In the genomic region with DNA sequence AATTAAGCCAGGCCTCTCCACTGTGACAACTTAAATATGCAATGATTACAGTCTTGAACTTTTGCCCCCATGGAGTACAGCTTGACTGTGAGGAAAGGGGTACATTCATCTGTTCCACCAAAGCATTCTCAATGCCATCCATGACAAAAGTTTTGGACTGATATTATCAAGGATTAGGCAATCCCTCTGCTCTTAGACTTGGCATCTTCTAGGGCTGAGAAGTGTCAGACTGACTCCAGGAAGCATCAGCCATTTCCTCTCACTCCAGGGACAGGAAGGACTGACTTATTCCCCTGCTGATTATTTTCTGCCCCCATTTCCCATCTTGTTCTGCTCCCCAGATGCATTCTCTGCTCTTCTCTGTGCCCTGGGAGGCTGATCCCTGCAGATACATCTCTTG, we compare ENCODE assay signal across 2 cellular contexts.
TF ChIP-seq lines count a peak whose summit lies in the region.

No MANE protein-coding gene starts in this region.

TF ChIP-seq in IMR-90, 13 proteins besides CTCF, POLR2A, EP300 and RAD21:
- 0 out of 2 replicates have a peak, but pooled peaks have one; percentile 12 for TF ChIP-seq CEBPB (IDR thresholded peaks at IDR 0.05; ENCODE audit: low read depth, low read length)
- TF ChIP-seq RFX5 (IDR thresholded peaks at IDR 0.05; ENCODE audit: low read depth, low read length): no peak

TF ChIP-seq in endothelial cell of umbilical vein, 7 proteins besides CTCF, POLR2A, EP300 and RAD21 (continued from another document):
- peak; percentile 96 for TF ChIP-seq GATA2 (IDR thresholded peaks at IDR 0.05; ENCODE audit: insufficient read depth, insufficient read length, low read depth, low read length)
